1 cellular context compared by ENCODE assay signal in genomic region chr3:72008226-72008996, GRCh38.
TF ChIP-seq lines count a peak whose summit lies in the region.

No MANE protein-coding gene starts in this region.

TF ChIP-seq in K562, 482 proteins besides CTCF, POLR2A, EP300 and RAD21 (continued from another document):
- TF ChIP-seq, protein P1, sequence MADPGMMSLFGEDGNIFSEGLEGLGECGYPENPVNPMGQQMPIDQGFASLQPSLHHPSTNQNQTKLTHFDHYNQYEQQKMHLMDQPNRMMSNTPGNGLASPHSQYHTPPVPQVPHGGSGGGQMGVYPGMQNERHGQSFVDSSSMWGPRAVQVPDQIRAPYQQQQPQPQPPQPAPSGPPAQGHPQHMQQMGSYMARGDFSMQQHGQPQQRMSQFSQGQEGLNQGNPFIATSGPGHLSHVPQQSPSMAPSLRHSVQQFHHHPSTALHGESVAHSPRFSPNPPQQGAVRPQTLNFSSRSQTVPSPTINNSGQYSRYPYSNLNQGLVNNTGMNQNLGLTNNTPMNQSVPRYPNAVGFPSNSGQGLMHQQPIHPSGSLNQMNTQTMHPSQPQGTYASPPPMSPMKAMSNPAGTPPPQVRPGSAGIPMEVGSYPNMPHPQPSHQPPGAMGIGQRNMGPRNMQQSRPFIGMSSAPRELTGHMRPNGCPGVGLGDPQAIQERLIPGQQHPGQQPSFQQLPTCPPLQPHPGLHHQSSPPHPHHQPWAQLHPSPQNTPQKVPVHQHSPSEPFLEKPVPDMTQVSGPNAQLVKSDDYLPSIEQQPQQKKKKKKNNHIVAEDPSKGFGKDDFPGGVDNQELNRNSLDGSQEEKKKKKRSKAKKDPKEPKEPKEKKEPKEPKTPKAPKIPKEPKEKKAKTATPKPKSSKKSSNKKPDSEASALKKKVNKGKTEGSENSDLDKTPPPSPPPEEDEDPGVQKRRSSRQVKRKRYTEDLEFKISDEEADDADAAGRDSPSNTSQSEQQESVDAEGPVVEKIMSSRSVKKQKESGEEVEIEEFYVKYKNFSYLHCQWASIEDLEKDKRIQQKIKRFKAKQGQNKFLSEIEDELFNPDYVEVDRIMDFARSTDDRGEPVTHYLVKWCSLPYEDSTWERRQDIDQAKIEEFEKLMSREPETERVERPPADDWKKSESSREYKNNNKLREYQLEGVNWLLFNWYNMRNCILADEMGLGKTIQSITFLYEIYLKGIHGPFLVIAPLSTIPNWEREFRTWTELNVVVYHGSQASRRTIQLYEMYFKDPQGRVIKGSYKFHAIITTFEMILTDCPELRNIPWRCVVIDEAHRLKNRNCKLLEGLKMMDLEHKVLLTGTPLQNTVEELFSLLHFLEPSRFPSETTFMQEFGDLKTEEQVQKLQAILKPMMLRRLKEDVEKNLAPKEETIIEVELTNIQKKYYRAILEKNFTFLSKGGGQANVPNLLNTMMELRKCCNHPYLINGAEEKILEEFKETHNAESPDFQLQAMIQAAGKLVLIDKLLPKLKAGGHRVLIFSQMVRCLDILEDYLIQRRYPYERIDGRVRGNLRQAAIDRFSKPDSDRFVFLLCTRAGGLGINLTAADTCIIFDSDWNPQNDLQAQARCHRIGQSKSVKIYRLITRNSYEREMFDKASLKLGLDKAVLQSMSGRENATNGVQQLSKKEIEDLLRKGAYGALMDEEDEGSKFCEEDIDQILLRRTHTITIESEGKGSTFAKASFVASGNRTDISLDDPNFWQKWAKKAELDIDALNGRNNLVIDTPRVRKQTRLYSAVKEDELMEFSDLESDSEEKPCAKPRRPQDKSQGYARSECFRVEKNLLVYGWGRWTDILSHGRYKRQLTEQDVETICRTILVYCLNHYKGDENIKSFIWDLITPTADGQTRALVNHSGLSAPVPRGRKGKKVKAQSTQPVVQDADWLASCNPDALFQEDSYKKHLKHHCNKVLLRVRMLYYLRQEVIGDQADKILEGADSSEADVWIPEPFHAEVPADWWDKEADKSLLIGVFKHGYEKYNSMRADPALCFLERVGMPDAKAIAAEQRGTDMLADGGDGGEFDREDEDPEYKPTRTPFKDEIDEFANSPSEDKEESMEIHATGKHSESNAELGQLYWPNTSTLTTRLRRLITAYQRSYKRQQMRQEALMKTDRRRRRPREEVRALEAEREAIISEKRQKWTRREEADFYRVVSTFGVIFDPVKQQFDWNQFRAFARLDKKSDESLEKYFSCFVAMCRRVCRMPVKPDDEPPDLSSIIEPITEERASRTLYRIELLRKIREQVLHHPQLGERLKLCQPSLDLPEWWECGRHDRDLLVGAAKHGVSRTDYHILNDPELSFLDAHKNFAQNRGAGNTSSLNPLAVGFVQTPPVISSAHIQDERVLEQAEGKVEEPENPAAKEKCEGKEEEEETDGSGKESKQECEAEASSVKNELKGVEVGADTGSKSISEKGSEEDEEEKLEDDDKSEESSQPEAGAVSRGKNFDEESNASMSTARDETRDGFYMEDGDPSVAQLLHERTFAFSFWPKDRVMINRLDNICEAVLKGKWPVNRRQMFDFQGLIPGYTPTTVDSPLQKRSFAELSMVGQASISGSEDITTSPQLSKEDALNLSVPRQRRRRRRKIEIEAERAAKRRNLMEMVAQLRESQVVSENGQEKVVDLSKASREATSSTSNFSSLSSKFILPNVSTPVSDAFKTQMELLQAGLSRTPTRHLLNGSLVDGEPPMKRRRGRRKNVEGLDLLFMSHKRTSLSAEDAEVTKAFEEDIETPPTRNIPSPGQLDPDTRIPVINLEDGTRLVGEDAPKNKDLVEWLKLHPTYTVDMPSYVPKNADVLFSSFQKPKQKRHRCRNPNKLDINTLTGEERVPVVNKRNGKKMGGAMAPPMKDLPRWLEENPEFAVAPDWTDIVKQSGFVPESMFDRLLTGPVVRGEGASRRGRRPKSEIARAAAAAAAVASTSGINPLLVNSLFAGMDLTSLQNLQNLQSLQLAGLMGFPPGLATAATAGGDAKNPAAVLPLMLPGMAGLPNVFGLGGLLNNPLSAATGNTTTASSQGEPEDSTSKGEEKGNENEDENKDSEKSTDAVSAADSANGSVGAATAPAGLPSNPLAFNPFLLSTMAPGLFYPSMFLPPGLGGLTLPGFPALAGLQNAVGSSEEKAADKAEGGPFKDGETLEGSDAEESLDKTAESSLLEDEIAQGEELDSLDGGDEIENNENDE (IDR thresholded peaks at IDR 0.05; ENCODE audit: low read depth, low read length), result no peak
- TF ChIP-seq ZNF175 (CRISPR knock-in tag; IDR thresholded peaks at IDR 0.05; ENCODE audit: low read depth), result peak; percentile 63; the same call in 1 of the 2 replicates
- no peak for TF ChIP-seq CBX3 (IDR thresholded peaks at IDR 0.05; ENCODE audit: borderline replicate concordance in 1 of 2, low read length in 2 of 2)
- TF ChIP-seq, protein P2, sequence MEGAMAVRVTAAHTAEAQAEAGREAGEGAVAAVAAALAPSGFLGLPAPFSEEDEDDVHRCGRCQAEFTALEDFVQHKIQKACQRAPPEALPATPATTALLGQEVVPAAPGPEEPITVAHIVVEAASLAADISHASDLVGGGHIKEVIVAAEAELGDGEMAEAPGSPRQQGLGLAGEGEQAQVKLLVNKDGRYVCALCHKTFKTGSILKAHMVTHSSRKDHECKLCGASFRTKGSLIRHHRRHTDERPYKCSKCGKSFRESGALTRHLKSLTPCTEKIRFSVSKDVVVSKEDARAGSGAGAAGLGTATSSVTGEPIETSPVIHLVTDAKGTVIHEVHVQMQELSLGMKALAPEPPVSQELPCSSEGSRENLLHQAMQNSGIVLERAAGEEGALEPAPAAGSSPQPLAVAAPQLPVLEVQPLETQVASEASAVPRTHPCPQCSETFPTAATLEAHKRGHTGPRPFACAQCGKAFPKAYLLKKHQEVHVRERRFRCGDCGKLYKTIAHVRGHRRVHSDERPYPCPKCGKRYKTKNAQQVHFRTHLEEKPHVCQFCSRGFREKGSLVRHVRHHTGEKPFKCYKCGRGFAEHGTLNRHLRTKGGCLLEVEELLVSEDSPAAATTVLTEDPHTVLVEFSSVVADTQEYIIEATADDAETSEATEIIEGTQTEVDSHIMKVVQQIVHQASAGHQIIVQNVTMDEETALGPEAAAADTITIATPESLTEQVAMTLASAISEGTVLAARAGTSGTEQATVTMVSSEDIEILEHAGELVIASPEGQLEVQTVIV (CRISPR knock-in tag; IDR thresholded peaks at IDR 0.05; ENCODE audit: borderline replicate concordance), result no peak
- TF ChIP-seq HNRNPUL1 (IDR thresholded peaks at IDR 0.05; ENCODE audit: low read length), result no peak
- TF ChIP-seq JUND (IDR thresholded peaks at IDR 0.05; ENCODE audit: borderline replicate concordance, low read depth, low read length), result peak; percentile 82
- TF ChIP-seq JUND (tag; IDR thresholded peaks at IDR 0.05; ENCODE audit: borderline replicate concordance, low read depth, low read length), result peak; percentile 86; the same call in 2 of the 3 replicates
- no peak for TF ChIP-seq MTF1 (CRISPR knock-in tag; IDR thresholded peaks at IDR 0.05; ENCODE audit: borderline replicate concordance)
- TF ChIP-seq EHMT2 (IDR thresholded peaks at IDR 0.05), result peak; percentile 47; the same call in 1 of the 2 replicates
- TF ChIP-seq L3MBTL2 (IDR thresholded peaks at IDR 0.05), result peak; percentile 78
- TF ChIP-seq LEF1 (IDR thresholded peaks at IDR 0.05), result no peak
- TF ChIP-seq CREM (IDR thresholded peaks at IDR 0.05; ENCODE audit: low read depth), result no peak
TF ChIP-seq in K562: peak in this region for 43.
